ENCODE assay signal across 18 cellular contexts in genomic region chr19:4990306-4990705, GRCh38. TPM values are rescaled to one million over a fixed set of nuclear protein-coding genes. Genes with fewer than 3 reads are reported as not detected.
DNase-seq lines count a peak whose midpoint lies in the region; ATAC-seq and TF ChIP-seq lines count a peak whose summit lies in the region.
"Had no signal": no experiment of that assay in that cellular context is flagged by ENCODE, and none has a peak within 500 bp of the region (broad histone marks: within the 10 kb centered on the region; RNA-seq: fewer than 3 reads in every experiment).

No MANE protein-coding gene starts in this region.

- no peaks in the 10 kb centered on the region for H3K27me3 Mint-ChIP-seq in activated CD4-positive, alpha-beta T cell treated with anti-CD3 and anti-CD28 coated beads, Interleukin-2, amount 10 ng/mL, durations not matched to agents 24 days and 14 days

- peaks cover 3% of the 10 kb centered on the region for H4K20me1 ChIP-seq in mammary epithelial cell (ENCODE audit: insufficient read depth, low read length)
- H4K20me1 ChIP-seq in smooth muscle cell (ENCODE audit: low read depth) = peaks cover 100% of the 10 kb centered on the region

- dilution Hi-C loops in mammary epithelial cell (cut with HindIII; ENCODE audit: low sequenced_read_pairs) = no loop called here

- H2AFZ ChIP-seq in mammary epithelial cell (ENCODE audit: low read depth, low read length) (no peak overlapping the region), smooth muscle cell (ENCODE audit: low read depth) (no peak overlapping the region)
- H2AFZ ChIP-seq: GM23248 had no signal

- H3K4me2 ChIP-seq in mammary epithelial cell (ENCODE audit: insufficient read depth, low read depth, low read length) (no peak overlapping the region), smooth muscle cell (no peak overlapping the region)

- H3K27ac Mint-ChIP-seq in activated CD4-positive, alpha-beta T cell treated with anti-CD3 and anti-CD28 coated beads, Interleukin-2, amount 10 ng/mL, durations not matched to agents 24 days and 14 days = no peak overlapping the region

- no peak overlapping the region for H3K9ac ChIP-seq in mammary epithelial cell (ENCODE audit: insufficient read depth, low read length)
- no peak overlapping the region for H3K9ac ChIP-seq in smooth muscle cell (ENCODE audit: low read depth)
- H3K9ac ChIP-seq: GM23248 had no signal

- TF ChIP-seq CTCF in breast epithelium (IDR thresholded peaks at IDR 0.05) (no peak), mammary epithelial cell (conservative IDR thresholded peaks at IDR 0.05 in 1 of 2, IDR thresholded peaks at IDR 0.05 in 1 of 2; ENCODE audit: extremely low read depth in 1 of 2, insufficient read depth in 1 of 2, low read depth in 1 of 2, low read length in 2 of 2) (no peak), RWPE1 (conservative IDR thresholded peaks at IDR 0.05; ENCODE audit: low read depth) (no peak), smooth muscle cell (IDR thresholded peaks at IDR 0.05; ENCODE audit: borderline replicate concordance, insufficient read depth, poor library complexity, severe bottlenecking) (no peak)

- H3K27me3 ChIP-seq in breast epithelium (no peaks in the 10 kb centered on the region), mammary epithelial cell (ENCODE audit: insufficient read depth, low read length) (no peaks in the 10 kb centered on the region), smooth muscle cell (ENCODE audit: low read depth) (no peaks in the 10 kb centered on the region)
- H3K27me3 ChIP-seq: SJSA1 had no signal

- H3K9me3 ChIP-seq in breast epithelium = no peaks in the 10 kb centered on the region
- no peaks in the 10 kb centered on the region for H3K9me3 ChIP-seq in mammary epithelial cell (replicated peaks; ENCODE audit: insufficient read depth, low read length)
- H3K9me3 ChIP-seq in smooth muscle cell (replicated peaks; ENCODE audit: low read depth) = no peaks in the 10 kb centered on the region
- H3K9me3 ChIP-seq: SJSA1 had no signal

- no peaks in the 10 kb centered on the region for H3K9me3 Mint-ChIP-seq in activated CD4-positive, alpha-beta T cell treated with anti-CD3 and anti-CD28 coated beads, Interleukin-2, amount 10 ng/mL, durations not matched to agents 24 days and 14 days

- H3K4me3 ChIP-seq in breast epithelium = no peak overlapping the region
- H3K4me3 ChIP-seq in mammary epithelial cell (replicated peaks in 1 of 3; ENCODE audit: insufficient read depth in 1 of 3, low read depth in 2 of 3, low read length in 3 of 3) = no peak overlapping the region
- H3K4me3 ChIP-seq in smooth muscle cell = no peak overlapping the region
- H3K4me3 ChIP-seq: GM23248, SJSA1 had no signal

- H3K79me2 ChIP-seq in mammary epithelial cell (ENCODE audit: insufficient read depth, low read length) (peaks cover 94% of the 10 kb centered on the region), smooth muscle cell (ENCODE audit: low read depth) (peaks cover 85% of the 10 kb centered on the region)

- 100% methylated on average over 4 of the region's 7 CpGs for WGBS in mammary epithelial cell (ENCODE audit: low coverage, missing lambda C conversion rate)
- 71% methylated on average over 7 of the region's 7 CpGs for WGBS in smooth muscle cell (ENCODE audit: low lambda C conversion rate)

- DNase-seq in breast epithelium (ENCODE audit: low spot score in 2 of 2) (no peak), mammary epithelial cell (no peak), RWPE1 (ENCODE audit: low spot score) (no peak), islet precursor cell (peak; percentile 87), smooth muscle cell (lab: John Stamatoyannopoulos, UW; ENCODE audit: unreplicated experiment) (no peak)
- DNase-seq in activated CD4-positive, alpha-beta T cell treated with anti-CD3 and anti-CD28 coated beads, Interleukin-2, amount 10 ng/mL, durations not matched to agents 24 days and 14 days = no peak
- DNase-seq: C1 segment of cervical spinal cord, COR-L47, GM23248, NCI-H1417, NCI-H187 treated with DMSO at 0.1 percent for 48 hours, NCI-H446 treated with DMSO at 0.1 percent for 48 hours, NCI-H82, PC-3 had no signal

- in situ Hi-C loops in mammary epithelial cell (cut with MboI; ENCODE audit: low sequenced_read_pairs in 2 of 2) = no loop called here

- no peak overlapping the region for H3K4me3 Mint-ChIP-seq in activated CD4-positive, alpha-beta T cell treated with anti-CD3 and anti-CD28 coated beads, Interleukin-2, amount 10 ng/mL, durations not matched to agents 24 days and 14 days

- CTCF ChIA-PET in mammary epithelial cell (lab: Charles Lee; ENCODE audit: low non-redundant PET) (no interaction called here), RWPE1 (lab: Yijun Ruan, JAX) (no interaction called here)

- H3K4me1 ChIP-seq in breast epithelium = peaks cover 4% of the 10 kb centered on the region in 2 donors
- H3K4me1 ChIP-seq in mammary epithelial cell (ENCODE audit: insufficient read depth, low read length) = no peaks in the 10 kb centered on the region
- H3K4me1 ChIP-seq in smooth muscle cell (ENCODE audit: low read depth) = peaks cover 31% of the 10 kb centered on the region

- H3F3A ChIP-seq in smooth muscle cell (ENCODE audit: low read depth) = peaks cover 31% of the 10 kb centered on the region

- H3K4me1 Mint-ChIP-seq in activated CD4-positive, alpha-beta T cell treated with anti-CD3 and anti-CD28 coated beads, Interleukin-2, amount 10 ng/mL, durations not matched to agents 24 days and 14 days = peaks cover 7% of the 10 kb centered on the region

- intact Hi-C loops in breast epithelium (cut with DNase I; ENCODE audit: low total_unique reads) = no loop called here
- intact Hi-C loops in mammary epithelial cell (cut with micrococcal nuclease) = no loop called here
- intact Hi-C loops in activated CD4-positive, alpha-beta T cell treated with anti-CD3 and anti-CD28 coated beads, Interleukin-2, amount 10 ng/mL, durations not matched to agents 24 days and 14 days (cut with micrococcal nuclease) = no loop called here

- no TSS peak for BruUV-seq in mammary epithelial cell (replicated peaks; lab: Mats Ljungman, UMichigan)

- H3K36me3 ChIP-seq in breast epithelium (no peaks in the 10 kb centered on the region), mammary epithelial cell (ENCODE audit: insufficient read depth, low read length) (no peaks in the 10 kb centered on the region), smooth muscle cell (ENCODE audit: low read depth) (no peaks in the 10 kb centered on the region)
- H3K36me3 ChIP-seq: SJSA1 had no signal

- peaks cover 22% of the 10 kb centered on the region for H3K36me3 Mint-ChIP-seq in activated CD4-positive, alpha-beta T cell treated with anti-CD3 and anti-CD28 coated beads, Interleukin-2, amount 10 ng/mL, durations not matched to agents 24 days and 14 days (ENCODE audit: low read depth)

- H3K27ac ChIP-seq in breast epithelium (peak overlapping the region; percentile 40 to 69), mammary epithelial cell (ENCODE audit: insufficient read depth, low read depth, low read length) (no peak overlapping the region), RWPE1 (peak overlapping the region; percentile 32), smooth muscle cell (ENCODE audit: low read depth) (peak overlapping the region; percentile 83)
- H3K27ac ChIP-seq: HL-60, SJSA1 had no signal

- TF ChIP-seq POLR2A in breast epithelium (IDR thresholded peaks at IDR 0.05) = no peak

- POLR2A ChIA-PET in RWPE1 (lab: Yijun Ruan, JAX; ENCODE audit: low non-redundant PET) = no interaction called here

- ATAC-seq in GM19395 (IDR thresholded peaks at IDR 0.05; ENCODE audit: unreplicated experiment) = no peak
- ATAC-seq in GM21529 (IDR thresholded peaks at IDR 0.05; ENCODE audit: unreplicated experiment) = no peak
- ATAC-seq: PC-3 had no signal

RNA-seq across cellular contexts. Expression of gene KDM4B, which starts 21.4 kb away (rescaled TPM):
- total RNA-seq in breast epithelium = 10 to 100 TPM; 25.0 to 55.3 (median 40.3) TPM
- 10 to 100 TPM; 20.3 to 33.5 TPM for total RNA-seq in mammary epithelial cell
- polyA plus RNA-seq in mammary epithelial cell = 9.0 TPM
- polyA minus RNA-seq in mammary epithelial cell = 46.2 TPM
- total RNA-seq in smooth muscle cell = 24.6 and 27.9 TPM in 2 replicates
- polyA plus RNA-seq in smooth muscle cell = 32.3 and 45.1 TPM in 2 replicates
- 49.2 and 52.0 TPM in 2 replicates for total RNA-seq in activated CD4-positive, alpha-beta T cell treated with anti-CD3 and anti-CD28 coated beads, Interleukin-2, amount 10 ng/mL, durations not matched to agents 24 days and 14 days
